11 cellular contexts compared by ENCODE assay signal in the genomic region with DNA sequence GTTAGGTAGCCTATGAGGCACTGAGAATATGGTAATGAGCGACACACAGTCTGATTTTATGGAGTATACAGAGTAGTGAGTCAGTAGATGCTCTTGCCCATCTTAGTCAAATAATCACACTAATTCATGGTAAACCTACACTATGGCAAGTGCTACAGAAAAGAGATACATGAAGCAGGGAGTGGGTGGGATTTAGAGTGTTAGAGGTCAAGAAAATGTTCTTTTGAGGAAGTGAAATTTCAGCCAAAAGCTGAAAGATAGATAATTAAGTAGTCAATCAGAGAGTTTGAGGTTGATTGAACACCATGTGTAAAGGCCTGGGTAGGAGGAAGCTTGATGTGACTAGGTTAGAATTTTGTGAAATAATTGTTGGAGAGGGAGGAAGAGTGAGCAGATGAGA. TPM values are rescaled to one million over a fixed set of nuclear protein-coding genes. Genes with fewer than 3 reads are reported as not detected.
DNase-seq lines count a peak whose midpoint lies in the region; ATAC-seq lines count a peak whose summit lies in the region.
"Had no signal": no experiment of that assay in that cellular context is flagged by ENCODE, and none has a peak within 500 bp of the region (broad histone marks: within the 10 kb centered on the region; RNA-seq: fewer than 3 reads in every experiment).

No MANE protein-coding gene starts in this region.

- H3K36me3 Mint-ChIP-seq in activated CD4-positive, alpha-beta memory T cell treated with anti-CD3 and anti-CD28 coated beads for 36 hours = peaks cover 48% of the 10 kb centered on the region
- peaks cover 64% of the 10 kb centered on the region for H3K36me3 Mint-ChIP-seq in activated CD4-positive, alpha-beta memory T cell treated with anti-CD3 and anti-CD28 coated beads, Interleukin-2, amount 10 ng/mL, durations not matched to agents 7 days and 5 days (ENCODE audit: low read depth)
- peaks cover 72% of the 10 kb centered on the region for H3K36me3 Mint-ChIP-seq in stimulated activated naive CD8-positive, alpha-beta T cell treated with anti-CD3 and anti-CD28 coated beads, Interleukin-15, Interleukin-2, amounts not matched to agents 100 ng/mL and 50 ng/mL, for 24 hours (ENCODE audit: low read depth)

- H3K9me3 Mint-ChIP-seq in activated CD4-positive, alpha-beta memory T cell treated with anti-CD3 and anti-CD28 coated beads for 36 hours = no peaks in the 10 kb centered on the region
- H3K9me3 Mint-ChIP-seq in activated CD4-positive, alpha-beta memory T cell treated with anti-CD3 and anti-CD28 coated beads, Interleukin-2, amount 10 ng/mL, durations not matched to agents 7 days and 5 days = no peaks in the 10 kb centered on the region
- no peaks in the 10 kb centered on the region for H3K9me3 Mint-ChIP-seq in stimulated activated naive CD8-positive, alpha-beta T cell treated with anti-CD3 and anti-CD28 coated beads, Interleukin-15, Interleukin-2, amounts not matched to agents 100 ng/mL and 50 ng/mL, for 24 hours

- no peaks in the 10 kb centered on the region for H3K27me3 Mint-ChIP-seq in activated CD4-positive, alpha-beta memory T cell treated with anti-CD3 and anti-CD28 coated beads for 36 hours
- H3K27me3 Mint-ChIP-seq in activated CD4-positive, alpha-beta memory T cell treated with anti-CD3 and anti-CD28 coated beads, Interleukin-2, amount 10 ng/mL, durations not matched to agents 7 days and 5 days = no peaks in the 10 kb centered on the region
- H3K27me3 Mint-ChIP-seq in stimulated activated naive CD8-positive, alpha-beta T cell treated with anti-CD3 and anti-CD28 coated beads, Interleukin-15, Interleukin-2, amounts not matched to agents 100 ng/mL and 50 ng/mL, for 24 hours = no peaks in the 10 kb centered on the region

- peak; percentile 78 for ATAC-seq in HG02642 (IDR thresholded peaks at IDR 0.05; ENCODE audit: poor library complexity, unreplicated experiment)
- ATAC-seq in HG03575 (IDR thresholded peaks at IDR 0.05; ENCODE audit: extremely low read depth, insufficient number of reproducible peaks, low FRiP score, unreplicated experiment) = peak; percentile 78

- peaks cover 16% of the 10 kb centered on the region for H3K4me1 Mint-ChIP-seq in activated CD4-positive, alpha-beta memory T cell treated with anti-CD3 and anti-CD28 coated beads for 36 hours (ENCODE audit: low read depth)
- H3K4me1 Mint-ChIP-seq in activated CD4-positive, alpha-beta memory T cell treated with anti-CD3 and anti-CD28 coated beads, Interleukin-2, amount 10 ng/mL, durations not matched to agents 7 days and 5 days = no peaks in the 10 kb centered on the region
- peaks cover 21% of the 10 kb centered on the region for H3K4me1 Mint-ChIP-seq in stimulated activated naive CD8-positive, alpha-beta T cell treated with anti-CD3 and anti-CD28 coated beads, Interleukin-15, Interleukin-2, amounts not matched to agents 100 ng/mL and 50 ng/mL, for 24 hours (ENCODE audit: low read depth)

- POLR2A ChIA-PET in activated CD4-positive, alpha-beta memory T cell treated with anti-CD3 and anti-CD28 coated beads for 36 hours (lab: Charles Lee) = no interaction called here
- POLR2A ChIA-PET in activated CD4-positive, alpha-beta memory T cell treated with anti-CD3 and anti-CD28 coated beads, Interleukin-2, amount 10 ng/mL, durations not matched to agents 7 days and 5 days (lab: Charles Lee) = interaction anchor here (0.7 to 9.1 kb wide), 5 partner anchors 9 to 14 kb away, joined by 3 to 50 read pairs (median 6); a partner anchor contains a TSS

- CTCF ChIA-PET in activated CD4-positive, alpha-beta memory T cell treated with anti-CD3 and anti-CD28 coated beads for 36 hours (lab: Charles Lee) = interaction anchor here (1.1 to 1.4 kb wide), 3 partner anchors 28 to 261 kb away, joined by 3 to 6 read pairs (median 4); no protein-coding TSS in a partner anchor
- CTCF ChIA-PET in activated CD4-positive, alpha-beta memory T cell treated with anti-CD3 and anti-CD28 coated beads, Interleukin-2, amount 10 ng/mL, durations not matched to agents 7 days and 5 days (lab: Charles Lee) = interaction anchor here (0.6 to 1.3 kb wide), 3 partner anchors 35 to 276 kb away, joined by 3 to 4 read pairs (median 3); no protein-coding TSS in a partner anchor

- H3K27ac Mint-ChIP-seq in activated CD4-positive, alpha-beta memory T cell treated with anti-CD3 and anti-CD28 coated beads for 36 hours = peak overlapping the region; percentile 30
- H3K27ac Mint-ChIP-seq in activated CD4-positive, alpha-beta memory T cell treated with anti-CD3 and anti-CD28 coated beads, Interleukin-2, amount 10 ng/mL, durations not matched to agents 7 days and 5 days = no peak overlapping the region
- H3K27ac Mint-ChIP-seq in stimulated activated naive CD8-positive, alpha-beta T cell treated with anti-CD3 and anti-CD28 coated beads, Interleukin-15, Interleukin-2, amounts not matched to agents 100 ng/mL and 50 ng/mL, for 24 hours = peak overlapping the region; percentile 3

- DNase-seq in activated CD4-positive, alpha-beta memory T cell treated with anti-CD3 and anti-CD28 coated beads for 36 hours = no peak
- DNase-seq in activated CD4-positive, alpha-beta memory T cell treated with anti-CD3 and anti-CD28 coated beads, Interleukin-2, amount 10 ng/mL, durations not matched to agents 7 days and 5 days = no peak
- no peak for DNase-seq in NCI-H146 (lab: John Stamatoyannopoulos, UW)
- DNase-seq in SW480 (ENCODE audit: low spot score) = no peak
- DNase-seq in HCEC 1CT = no peak
- DNase-seq: foreskin fibroblast, NCI-H1930, T1000 had no signal

- intact Hi-C loops in activated CD4-positive, alpha-beta memory T cell treated with anti-CD3 and anti-CD28 coated beads for 36 hours (cut with micrococcal nuclease) = no loop called here

- H3K4me3 Mint-ChIP-seq in activated CD4-positive, alpha-beta memory T cell treated with anti-CD3 and anti-CD28 coated beads for 36 hours = no peak overlapping the region
- no peak overlapping the region for H3K4me3 Mint-ChIP-seq in activated CD4-positive, alpha-beta memory T cell treated with anti-CD3 and anti-CD28 coated beads, Interleukin-2, amount 10 ng/mL, durations not matched to agents 7 days and 5 days
- no peak overlapping the region for H3K4me3 Mint-ChIP-seq in stimulated activated naive CD8-positive, alpha-beta T cell treated with anti-CD3 and anti-CD28 coated beads, Interleukin-15, Interleukin-2, amounts not matched to agents 100 ng/mL and 50 ng/mL, for 24 hours

RNA-seq across cellular contexts. Expression of a gene that starts 14.7 kb away (rescaled TPM):
- 10 to 100 TPM; 88.0 to 90.8 TPM for total RNA-seq in activated CD4-positive, alpha-beta memory T cell treated with anti-CD3 and anti-CD28 coated beads for 36 hours
- 10 to 100 TPM; 85.1 to 95.4 TPM for total RNA-seq in activated CD4-positive, alpha-beta memory T cell treated with anti-CD3 and anti-CD28 coated beads, Interleukin-2, amount 10 ng/mL, durations not matched to agents 7 days and 5 days

RNA-seq across cellular contexts. Expression of a gene that starts 36.3 kb away (rescaled TPM):
- total RNA-seq in activated CD4-positive, alpha-beta memory T cell treated with anti-CD3 and anti-CD28 coated beads for 36 hours = 10 to 100 TPM; 43.4 to 46.4 TPM
- total RNA-seq in activated CD4-positive, alpha-beta memory T cell treated with anti-CD3 and anti-CD28 coated beads, Interleukin-2, amount 10 ng/mL, durations not matched to agents 7 days and 5 days = 10 to 100 TPM; 31.0 to 32.0 TPM
